ENCODE assay signal across 8 cellular contexts in the genomic region with DNA sequence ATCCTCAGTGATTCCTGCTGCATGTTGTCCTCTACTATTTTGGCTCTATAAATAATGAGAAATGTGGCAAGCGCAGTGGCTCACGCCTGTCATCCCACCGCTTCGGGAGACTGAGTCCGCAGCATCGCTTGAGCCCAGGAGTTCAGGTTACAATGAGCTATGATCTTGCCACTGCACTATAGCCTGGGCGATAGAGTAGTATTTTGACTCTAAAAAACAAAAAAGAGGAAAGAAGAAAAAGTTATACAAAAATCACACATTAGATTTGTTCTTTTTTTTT. TPM values are rescaled to one million over a fixed set of nuclear protein-coding genes. Genes with fewer than 3 reads are reported as not detected.
DNase-seq lines count a peak whose midpoint lies in the region; ATAC-seq and TF ChIP-seq lines count a peak whose summit lies in the region.

No MANE protein-coding gene starts in this region.

- peak overlapping the region; percentile 92 to 99 for H3K4me3 ChIP-seq in right atrium auricular region
- H3K4me3 ChIP-seq in mucosa of rectum (ENCODE audit: low read length in 2 of 2), result peak overlapping the region; percentile 89 to 96
- H3K4me3 ChIP-seq in aorta (ENCODE audit: low read length in 2 of 2), result peak overlapping the region; percentile 42 to 54

- H3K27ac Mint-ChIP-seq in MCF 10A (ENCODE audit: low read depth, unreplicated experiment), result peak overlapping the region; percentile 90

- peak overlapping the region; percentile 96 for H3K4me3 Mint-ChIP-seq in MCF 10A (ENCODE audit: unreplicated experiment)

- no TSS peak for BruUV-seq in MCF 10A (replicated peaks; lab: Mats Ljungman, UMichigan)

- peaks cover 16% of the 10 kb centered on the region for H3K4me1 Mint-ChIP-seq in MCF 10A (ENCODE audit: insufficient read depth, unreplicated experiment)

- TF ChIP-seq CTCF in right atrium auricular region (IDR thresholded peaks at IDR 0.05) (no peak), MCF 10A (IDR thresholded peaks at IDR 0.05; ENCODE audit: unreplicated experiment) (no peak)

- ATAC-seq in Right ventricle myocardium superior (ENCODE audit: poor library complexity) (no peak), aorta (ENCODE audit: low FRiP score) (no peak), GM18868 (IDR thresholded peaks at IDR 0.05; ENCODE audit: unreplicated experiment) (no peak), GM19467 (IDR thresholded peaks at IDR 0.05; ENCODE audit: unreplicated experiment) (no peak)

- no peaks in the 10 kb centered on the region for H3K27me3 ChIP-seq in right atrium auricular region
- H3K27me3 ChIP-seq in mucosa of rectum (ENCODE audit: control insufficient read depth in 2 of 2, insufficient read depth in 2 of 2, low read length in 2 of 2), result no peaks in the 10 kb centered on the region
- H3K27me3 ChIP-seq in aorta (ENCODE audit: control insufficient read depth in 1 of 2, insufficient read depth in 2 of 2, low read length in 1 of 2), result no peaks in the 10 kb centered on the region

- H3K9me3 ChIP-seq in right atrium auricular region, result no peaks in the 10 kb centered on the region
- no peaks in the 10 kb centered on the region for H3K9me3 ChIP-seq in mucosa of rectum (ENCODE audit: control insufficient read depth in 2 of 2, low read length in 2 of 2)
- no peaks in the 10 kb centered on the region for H3K9me3 ChIP-seq in aorta (ENCODE audit: control insufficient read depth, low read length)

- intact Hi-C loops in Right ventricle myocardium superior (cut with DNase I) (loop anchor here (10.0 kb wide), 1 partner anchor 48 kb away; no protein-coding TSS in a partner anchor), MCF 10A (cut with micrococcal nuclease) (no loop called here), aorta (cut with DNase I) (loop anchor here in 1 of 2 donors (10.0 kb wide), 1 partner anchor 48 kb away; no protein-coding TSS in a partner anchor)

- H3K36me3 ChIP-seq in right atrium auricular region, result no peaks in the 10 kb centered on the region
- peaks cover 10 to 15% of the 10 kb centered on the region in 2 donors for H3K36me3 ChIP-seq in mucosa of rectum (ENCODE audit: control insufficient read depth in 2 of 2, insufficient read depth in 2 of 2, low read length in 2 of 2)
- peaks cover 0 to 2% of the 10 kb centered on the region in 2 donors for H3K36me3 ChIP-seq in aorta (ENCODE audit: control insufficient read depth in 1 of 2, insufficient read depth in 2 of 2, low read length in 1 of 2)

- WGBS in aorta, 2 donors, result 59 to 63% methylated on average over 7 of the region's 7 CpGs

- no peaks in the 10 kb centered on the region for H3K9me3 Mint-ChIP-seq in MCF 10A (ENCODE audit: unreplicated experiment)

- peak overlapping the region; percentile 75 to 87 for H3K27ac ChIP-seq in right atrium auricular region
- H3K27ac ChIP-seq in mucosa of rectum (ENCODE audit: low read depth in 2 of 2, low read length in 2 of 2), result peak overlapping the region; percentile 50 to 89
- H3K27ac ChIP-seq in aorta (ENCODE audit: low read depth in 1 of 2, low read length in 2 of 2), result no peak overlapping the region

- no peak for DNase-seq in right atrium auricular region (ENCODE audit: low spot score)
- no peak for DNase-seq in Right ventricle myocardium superior
- no peak for DNase-seq in MCF 10A (ENCODE audit: unreplicated experiment)
- DNase-seq in aorta, result no peak
- DNase-seq in SW480 (ENCODE audit: low spot score), result no peak

- peaks cover 7% of the 10 kb centered on the region for H3K36me3 Mint-ChIP-seq in MCF 10A (ENCODE audit: insufficient read depth, unreplicated experiment)

- CTCF ChIA-PET in MCF 10A (lab: Yijun Ruan, JAX), result interaction anchor here (0.6 to 1.5 kb wide), 8 partner anchors 14 to 98 kb away, joined by 3 to 11 read pairs (median 4); no protein-coding TSS in a partner anchor

- POLR2A ChIA-PET in MCF 10A (lab: Yijun Ruan, JAX), result interaction anchor here (0.6 to 8.8 kb wide), 25 partner anchors 10 to 197 kb away, joined by 3 to 131 read pairs (median 4); a partner anchor contains a TSS

- peaks cover 0 to 30% of the 10 kb centered on the region in 2 donors for H3K4me1 ChIP-seq in right atrium auricular region
- peaks cover 6 to 11% of the 10 kb centered on the region in 2 donors for H3K4me1 ChIP-seq in mucosa of rectum (ENCODE audit: control insufficient read depth in 2 of 2, insufficient read depth in 2 of 2, low read length in 2 of 2)
- no peaks in the 10 kb centered on the region for H3K4me1 ChIP-seq in aorta (ENCODE audit: control insufficient read depth in 1 of 2, insufficient read depth in 2 of 2, low read length in 2 of 2)

- peak overlapping the region; percentile 66 to 80 for H3K9ac ChIP-seq in mucosa of rectum (ENCODE audit: low read depth in 1 of 2, low read length in 2 of 2)

- no peaks in the 10 kb centered on the region for H3K27me3 Mint-ChIP-seq in MCF 10A (ENCODE audit: insufficient read depth, unreplicated experiment)

RNA-seq across cellular contexts. Expression of a gene that starts 0.8 kb away (rescaled TPM):
- total RNA-seq in right atrium auricular region, result 10 to 100 TPM; 15.5 to 18.5 TPM
- total RNA-seq in Right ventricle myocardium superior, result 15.8 TPM
- total RNA-seq in MCF 10A (2022), result 28.7 and 32.3 TPM in 2 replicates
- total RNA-seq in aorta, result 10 to 100 TPM; 15.7 to 18.6 TPM
- 10 to 100 TPM in 1 of 2 donors, 1 to 10 TPM in 1; 8.6 to 10.2 TPM for polyA plus RNA-seq in aorta

RNA-seq across cellular contexts. Expression of a gene that starts 19.7 kb away (rescaled TPM):
- total RNA-seq in right atrium auricular region, result 10 to 100 TPM; 81.8 to 88.3 TPM
- 64.8 TPM for total RNA-seq in Right ventricle myocardium superior
- total RNA-seq in MCF 10A (2022), result 51.0 and 77.7 TPM in 2 replicates
- 10 to 100 TPM; 31.4 to 38.5 TPM for total RNA-seq in aorta
- polyA plus RNA-seq in aorta, result 10 to 100 TPM; 29.6 to 65.0 TPM

RNA-seq across cellular contexts. Expression of a gene that starts 39.8 kb away (rescaled TPM):
- 1 to 10 TPM; 2.0 to 4.2 TPM for total RNA-seq in right atrium auricular region
- 1.4 TPM for total RNA-seq in Right ventricle myocardium superior
- 1.5 and 4.7 TPM in 2 replicates for total RNA-seq in MCF 10A (2022)
- 10 to 100 TPM in 1 of 2 donors, 1 to 10 TPM in 1; 8.9 to 20.0 TPM for total RNA-seq in aorta
- 1 to 10 TPM; 3.0 to 4.7 TPM for polyA plus RNA-seq in aorta

RNA-seq across cellular contexts. Expression of a gene that starts 48.8 kb away (rescaled TPM):
- total RNA-seq in right atrium auricular region, result not detected
- total RNA-seq in Right ventricle myocardium superior, result 0.83 TPM
- 1.9 and 2.6 TPM in 2 replicates for total RNA-seq in MCF 10A (2022)
- 1 to 10 TPM in 1 of 2 donors, not detected in 1; 2.9 TPM for total RNA-seq in aorta
- 1 to 10 TPM in 1 of 2 donors, not detected in 1; 1.9 TPM for polyA plus RNA-seq in aorta

RNA-seq across cellular contexts. Expression of a gene that starts 54.7 kb away (rescaled TPM):
- total RNA-seq in right atrium auricular region (not detected), Right ventricle myocardium superior (0.51 TPM), MCF 10A (2022) (21.5 and 29.2 TPM in 2 replicates), aorta (1 to 10 TPM in 1 of 2 donors, under 1 TPM in 1; 0.81 to 2.8 TPM)
- 1 to 10 TPM in 1 of 2 donors, not detected in 1; 2.3 TPM for polyA plus RNA-seq in aorta

Comparison
In these comparisons a context has a peak if more than half of its experiments do, and no peak if none do; other contexts are left out.
1. H3K27ac ChIP-seq: peak in right atrium auricular region (2 of 2) and mucosa of rectum (2 of 2); none in aorta (0 of 2).
2. Peak in every context shown above with its lines, with median percentiles within 50 percentile points of each other: H3K4me3 ChIP-seq.